ENCODE assay signal across 1 cellular context in genomic region chr1:43835141-43836021, GRCh38.
A peak's percentile ranks its signal among the peaks of the same experiment; 100 is the strongest.
TF ChIP-seq lines count a peak whose summit lies in the region.

No MANE protein-coding gene starts in this region.

TF ChIP-seq in SK-N-SH, 30 proteins besides CTCF, POLR2A, EP300 and RAD21 (continued from another document):
- TF ChIP-seq USF1 (IDR thresholded peaks at IDR 0.05; ENCODE audit: borderline replicate concordance, low read depth): no peak
- TF ChIP-seq SIN3A (IDR thresholded peaks at IDR 0.05; ENCODE audit: borderline replicate concordance, low read depth, low read length): 0 out of 2 replicates have a peak, but pooled peaks have one; percentile 31
- TF ChIP-seq RXRA (IDR thresholded peaks at IDR 0.05; ENCODE audit: borderline replicate concordance, low read depth): peak; percentile 89
- no peak for TF ChIP-seq GABPA (IDR thresholded peaks at IDR 0.05; ENCODE audit: low read depth)
- TF ChIP-seq YY1 (IDR thresholded peaks at IDR 0.05; ENCODE audit: low read depth): peak; percentile 56; the same call in 1 of the 2 replicates
- no peak for TF ChIP-seq MXI1 (IDR thresholded peaks at IDR 0.05; ENCODE audit: low read depth, low read length)
- no peak for TF ChIP-seq MEF2A (IDR thresholded peaks at IDR 0.05; ENCODE audit: borderline replicate concordance, low read depth)
- no peak for TF ChIP-seq RFX5 (IDR thresholded peaks at IDR 0.05; ENCODE audit: low read length)
- TF ChIP-seq POLR2AphosphoS5 (IDR thresholded peaks at IDR 0.05; ENCODE audit: low read depth, low read length): peak; percentile 56; the same call in 1 of the 2 replicates
- peak; percentile 89 for TF ChIP-seq TCF12 (IDR thresholded peaks at IDR 0.05)
- TF ChIP-seq CHD2 (IDR thresholded peaks at IDR 0.05; ENCODE audit: low read length, partially characterized antibody): peak; percentile 57
- peak; percentile 89 for TF ChIP-seq FOSL2 (IDR thresholded peaks at IDR 0.05; ENCODE audit: borderline replicate concordance, low read depth)
- no peak for TF ChIP-seq RCOR1 (IDR thresholded peaks at IDR 0.05; ENCODE audit: low read length)
- TF ChIP-seq ELF1 (IDR thresholded peaks at IDR 0.05): no peak
- no peak for TF ChIP-seq IRF3 (IDR thresholded peaks at IDR 0.05; ENCODE audit: low read depth, low read length)
- no peak for TF ChIP-seq EZH2phosphoT487 (IDR thresholded peaks at IDR 0.05; ENCODE audit: borderline replicate concordance, low read depth)
- no peak for TF ChIP-seq SMC3 (IDR thresholded peaks at IDR 0.05; ENCODE audit: low read depth, low read length)
- TF ChIP-seq FOXJ3 (CRISPR knock-in tag; IDR thresholded peaks at IDR 0.05): no peak
- peak; percentile 85 for TF ChIP-seq JUND (IDR thresholded peaks at IDR 0.05)
- peak; percentile 83 for TF ChIP-seq NFIC (IDR thresholded peaks at IDR 0.05; ENCODE audit: borderline replicate concordance)
